1 cellular context compared by ENCODE assay signal in genomic region chr22:39174498-39175120, GRCh38.
A peak's percentile ranks its signal among the peaks of the same experiment; 100 is the strongest.
TF ChIP-seq lines count a peak whose summit lies in the region.

No MANE protein-coding gene starts in this region.

TF ChIP-seq in HepG2, 621 proteins besides CTCF, POLR2A, EP300 and RAD21 (continued from another document and continues in another):
- TF ChIP-seq, protein P1, sequence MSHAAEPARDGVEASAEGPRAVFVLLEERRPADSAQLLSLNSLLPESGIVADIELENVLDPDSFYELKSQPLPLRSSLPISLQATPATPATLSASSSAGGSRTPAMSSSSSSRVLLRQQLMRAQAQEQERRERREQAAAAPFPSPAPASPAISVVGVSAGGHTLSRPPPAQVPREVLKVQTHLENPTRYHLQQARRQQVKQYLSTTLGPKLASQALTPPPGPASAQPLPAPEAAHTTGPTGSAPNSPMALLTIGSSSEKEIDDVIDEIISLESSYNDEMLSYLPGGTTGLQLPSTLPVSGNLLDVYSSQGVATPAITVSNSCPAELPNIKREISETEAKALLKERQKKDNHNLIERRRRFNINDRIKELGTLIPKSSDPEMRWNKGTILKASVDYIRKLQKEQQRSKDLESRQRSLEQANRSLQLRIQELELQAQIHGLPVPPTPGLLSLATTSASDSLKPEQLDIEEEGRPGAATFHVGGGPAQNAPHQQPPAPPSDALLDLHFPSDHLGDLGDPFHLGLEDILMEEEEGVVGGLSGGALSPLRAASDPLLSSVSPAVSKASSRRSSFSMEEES (CRISPR knock-in tag; IDR thresholded peaks at IDR 0.05), result peak; percentile 33; the same call in 1 of the 2 replicates
- TF ChIP-seq ZBTB40 (IDR thresholded peaks at IDR 0.05), result no peak
- peak; percentile 17; the same call in 1 of the 2 replicates for TF ChIP-seq ZBTB40 (CRISPR knock-in tag; IDR thresholded peaks at IDR 0.05)
- peak; percentile 80; the same call in 1 of the 2 replicates for TF ChIP-seq TARDBP (CRISPR knock-in tag; IDR thresholded peaks at IDR 0.05)
- TF ChIP-seq IKZF4 (CRISPR knock-in tag; IDR thresholded peaks at IDR 0.05; ENCODE audit: borderline replicate concordance, low read depth, not compliant biosample characterization), result no peak
- TF ChIP-seq PAX8 (CRISPR knock-in tag; IDR thresholded peaks at IDR 0.05; ENCODE audit: borderline replicate concordance), result no peak
- TF ChIP-seq, protein P2, sequence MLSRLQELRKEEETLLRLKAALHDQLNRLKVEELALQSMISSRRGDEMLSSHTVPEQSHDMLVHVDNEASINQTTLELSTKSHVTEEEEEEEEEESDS (CRISPR knock-in tag; IDR thresholded peaks at IDR 0.05; ENCODE audit: borderline replicate concordance), result no peak
- peak; percentile 58; the same call in 1 of the 2 replicates for TF ChIP-seq ZMAT3 (CRISPR knock-in tag; conservative IDR thresholded peaks at IDR 0.05)
- no peak for TF ChIP-seq MATR3 (CRISPR knock-in tag; IDR thresholded peaks at IDR 0.05)
- peak; percentile 96 for TF ChIP-seq ZNF878 (CRISPR knock-in tag; IDR thresholded peaks at IDR 0.05)
- TF ChIP-seq ZFX (CRISPR knock-in tag; IDR thresholded peaks at IDR 0.05; ENCODE audit: low read depth), result peak; percentile 79
- no peak for TF ChIP-seq ZBTB1 (CRISPR knock-in tag; IDR thresholded peaks at IDR 0.05; ENCODE audit: borderline replicate concordance)
- no peak for TF ChIP-seq REL (CRISPR knock-in tag; conservative IDR thresholded peaks at IDR 0.05)
- no peak for TF ChIP-seq ZNF260 (CRISPR knock-in tag; IDR thresholded peaks at IDR 0.05; ENCODE audit: borderline replicate concordance, low read depth)
- TF ChIP-seq PCBP2 (optimal IDR thresholded peaks at IDR 0.05; ENCODE audit: low read depth, low read length, poor library complexity, severe bottlenecking), result no peak
- TF ChIP-seq ZNF382 (CRISPR knock-in tag; IDR thresholded peaks at IDR 0.05; ENCODE audit: borderline replicate concordance), result no peak
- TF ChIP-seq GLMP (CRISPR knock-in tag; IDR thresholded peaks at IDR 0.05; ENCODE audit: borderline replicate concordance), result no peak
- peak; percentile 97 for TF ChIP-seq MED1 (CRISPR knock-in tag; IDR thresholded peaks at IDR 0.05)
- TF ChIP-seq, protein P3, sequence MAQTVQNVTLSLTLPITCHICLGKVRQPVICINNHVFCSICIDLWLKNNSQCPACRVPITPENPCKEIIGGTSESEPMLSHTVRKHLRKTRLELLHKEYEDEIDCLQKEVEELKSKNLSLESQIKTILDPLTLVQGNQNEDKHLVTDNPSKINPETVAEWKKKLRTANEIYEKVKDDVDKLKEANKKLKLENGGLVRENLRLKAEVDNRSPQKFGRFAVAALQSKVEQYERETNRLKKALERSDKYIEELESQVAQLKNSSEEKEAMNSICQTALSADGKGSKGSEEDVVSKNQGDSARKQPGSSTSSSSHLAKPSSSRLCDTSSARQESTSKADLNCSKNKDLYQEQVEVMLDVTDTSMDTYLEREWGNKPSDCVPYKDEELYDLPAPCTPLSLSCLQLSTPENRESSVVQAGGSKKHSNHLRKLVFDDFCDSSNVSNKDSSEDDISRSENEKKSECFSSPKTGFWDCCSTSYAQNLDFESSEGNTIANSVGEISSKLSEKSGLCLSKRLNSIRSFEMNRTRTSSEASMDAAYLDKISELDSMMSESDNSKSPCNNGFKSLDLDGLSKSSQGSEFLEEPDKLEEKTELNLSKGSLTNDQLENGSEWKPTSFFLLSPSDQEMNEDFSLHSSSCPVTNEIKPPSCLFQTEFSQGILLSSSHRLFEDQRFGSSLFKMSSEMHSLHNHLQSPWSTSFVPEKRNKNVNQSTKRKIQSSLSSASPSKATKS (CRISPR knock-in tag; IDR thresholded peaks at IDR 0.05), result no peak
- TF ChIP-seq ZNF460 (CRISPR knock-in tag; IDR thresholded peaks at IDR 0.05; ENCODE audit: borderline replicate concordance), result no peak
- TF ChIP-seq KAT2B (IDR thresholded peaks at IDR 0.05; ENCODE audit: borderline replicate concordance, low read depth, low read length), result no peak
- peak; percentile 89 for TF ChIP-seq ELF3 (CRISPR knock-in tag; IDR thresholded peaks at IDR 0.05)
- TF ChIP-seq TIGD3 (CRISPR knock-in tag; IDR thresholded peaks at IDR 0.05; ENCODE audit: borderline replicate concordance), result no peak
- no peak for TF ChIP-seq KLF12 (CRISPR knock-in tag; IDR thresholded peaks at IDR 0.05; ENCODE audit: borderline replicate concordance)
- no peak for TF ChIP-seq NRL (CRISPR knock-in tag; IDR thresholded peaks at IDR 0.05; ENCODE audit: borderline replicate concordance)
- TF ChIP-seq MXD4 (CRISPR knock-in tag; IDR thresholded peaks at IDR 0.05), result no peak
- TF ChIP-seq TBP (CRISPR knock-in tag; IDR thresholded peaks at IDR 0.05), result no peak
- TF ChIP-seq ETV5 (CRISPR knock-in tag; IDR thresholded peaks at IDR 0.05; ENCODE audit: borderline replicate concordance), result peak; percentile 92
- TF ChIP-seq ZNF33A (CRISPR knock-in tag; IDR thresholded peaks at IDR 0.05; ENCODE audit: borderline replicate concordance), result no peak
- TF ChIP-seq SNRNP70 (IDR thresholded peaks at IDR 0.05; ENCODE audit: low read depth, low read length), result no peak
- TF ChIP-seq, protein P4, sequence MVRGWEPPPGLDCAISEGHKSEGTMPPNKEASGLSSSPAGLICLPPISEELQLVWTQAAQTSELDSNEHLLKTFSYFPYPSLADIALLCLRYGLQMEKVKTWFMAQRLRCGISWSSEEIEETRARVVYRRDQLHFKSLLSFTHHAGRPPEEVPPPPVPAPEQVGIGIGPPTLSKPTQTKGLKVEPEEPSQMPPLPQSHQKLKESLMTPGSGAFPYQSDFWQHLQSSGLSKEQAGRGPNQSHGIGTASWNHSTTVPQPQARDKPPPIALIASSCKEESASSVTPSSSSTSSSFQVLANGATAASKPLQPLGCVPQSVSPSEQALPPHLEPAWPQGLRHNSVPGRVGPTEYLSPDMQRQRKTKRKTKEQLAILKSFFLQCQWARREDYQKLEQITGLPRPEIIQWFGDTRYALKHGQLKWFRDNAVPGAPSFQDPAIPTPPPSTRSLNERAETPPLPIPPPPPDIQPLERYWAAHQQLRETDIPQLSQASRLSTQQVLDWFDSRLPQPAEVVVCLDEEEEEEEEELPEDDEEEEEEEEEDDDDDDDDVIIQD (CRISPR knock-in tag; IDR thresholded peaks at IDR 0.05; ENCODE audit: low read depth), result peak; percentile 60; the same call in 1 of the 2 replicates
- TF ChIP-seq FOXK1 (CRISPR knock-in tag; IDR thresholded peaks at IDR 0.05; ENCODE audit: borderline replicate concordance, low read depth), result peak; percentile 97; the same call in 1 of the 2 replicates
- no peak for TF ChIP-seq ZNF619 (CRISPR knock-in tag; IDR thresholded peaks at IDR 0.05)
- TF ChIP-seq THYN1 (CRISPR knock-in tag; IDR thresholded peaks at IDR 0.05; ENCODE audit: borderline replicate concordance, low read depth), result no peak
- TF ChIP-seq, protein P5, sequence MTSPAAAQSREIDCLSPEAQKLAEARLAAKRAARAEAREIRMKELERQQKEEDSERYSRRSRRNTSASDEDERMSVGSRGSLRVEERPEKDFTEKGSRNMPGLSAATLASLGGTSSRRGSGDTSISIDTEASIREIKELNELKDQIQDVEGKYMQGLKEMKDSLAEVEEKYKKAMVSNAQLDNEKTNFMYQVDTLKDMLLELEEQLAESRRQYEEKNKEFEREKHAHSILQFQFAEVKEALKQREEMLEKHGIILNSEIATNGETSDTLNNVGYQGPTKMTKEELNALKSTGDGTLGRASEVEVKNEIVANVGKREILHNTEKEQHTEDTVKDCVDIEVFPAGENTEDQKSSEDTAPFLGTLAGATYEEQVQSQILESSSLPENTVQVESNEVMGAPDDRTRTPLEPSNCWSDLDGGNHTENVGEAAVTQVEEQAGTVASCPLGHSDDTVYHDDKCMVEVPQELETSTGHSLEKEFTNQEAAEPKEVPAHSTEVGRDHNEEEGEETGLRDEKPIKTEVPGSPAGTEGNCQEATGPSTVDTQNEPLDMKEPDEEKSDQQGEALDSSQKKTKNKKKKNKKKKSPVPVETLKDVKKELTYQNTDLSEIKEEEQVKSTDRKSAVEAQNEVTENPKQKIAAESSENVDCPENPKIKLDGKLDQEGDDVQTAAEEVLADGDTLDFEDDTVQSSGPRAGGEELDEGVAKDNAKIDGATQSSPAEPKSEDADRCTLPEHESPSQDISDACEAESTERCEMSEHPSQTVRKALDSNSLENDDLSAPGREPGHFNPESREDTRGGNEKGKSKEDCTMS (CRISPR knock-in tag; conservative IDR thresholded peaks at IDR 0.05), result no peak
- no peak; the same call in 1 of the 2 replicates for TF ChIP-seq ZNF264 (CRISPR knock-in tag; IDR thresholded peaks at IDR 0.05)
- TF ChIP-seq NR2F6 (IDR thresholded peaks at IDR 0.05), result peak; percentile 96
- peak; percentile 99 for TF ChIP-seq NR2F6 (CRISPR knock-in tag; IDR thresholded peaks at IDR 0.05)
- no peak for TF ChIP-seq TAF15 (IDR thresholded peaks at IDR 0.05; ENCODE audit: low read depth, low read length, poor library complexity, severe bottlenecking)
- TF ChIP-seq RNF2 (conservative IDR thresholded peaks at IDR 0.05; ENCODE audit: low read depth), result no peak
